ENCODE assay signal across 18 cellular contexts in genomic region chr15:96804754-96805153, GRCh38.
DNase-seq lines count a peak whose midpoint lies in the region; ATAC-seq, FAIRE-seq and TF ChIP-seq lines count a peak whose summit lies in the region.
"Had no signal": no experiment of that assay in that cellular context is flagged by ENCODE, and none has a peak within 500 bp of the region (broad histone marks: within the 10 kb centered on the region; RNA-seq: fewer than 3 reads in every experiment).

No MANE protein-coding gene starts in this region.

- WGBS in GM12878 (ENCODE audit: insufficient coverage, insufficient replicate concordance, low lambda C conversion rate, missing lambda C conversion rate), result 18% methylated on average over 5 of the region's 5 CpGs
- 55 to 60% (median 56%) methylated on average over 5 of the region's 5 CpGs for WGBS in psoas muscle, 3 donors

- CTCF ChIA-PET in GM12878 (lab: Yijun Ruan, JAX), result no interaction called here
- CTCF ChIA-PET in PC-9 (lab: Charles Lee), result no interaction called here

- TF ChIP-seq CTCF in GM12878 (IDR thresholded peaks at IDR 0.05 in 2 of 3, conservative IDR thresholded peaks at IDR 0.05 in 1 of 3; ENCODE audit: control insufficient read depth in 2 of 3, extremely low read depth in 1 of 3, insufficient read depth in 1 of 3, low read depth in 3 of 3, low read length in 3 of 3) (no peak), PC-9 (conservative IDR thresholded peaks at IDR 0.05) (no peak), psoas muscle (IDR thresholded peaks at IDR 0.05) (no peak)

- ATAC-seq in GM12878 (no peak), psoas muscle (no peak)
- ATAC-seq: CD8-positive, alpha-beta T cell had no signal

- no peaks in the 10 kb centered on the region for H3K4me1 ChIP-seq in GM12878 (ENCODE audit: control insufficient read depth, insufficient read depth, low read length)
- H3K4me1 ChIP-seq in PC-9 (replicated peaks; ENCODE audit: insufficient read depth), result no peaks in the 10 kb centered on the region
- no peaks in the 10 kb centered on the region for H3K4me1 ChIP-seq in psoas muscle

- H3K27ac ChIP-seq in GM12878 (ENCODE audit: control insufficient read depth, insufficient read depth), result no peak overlapping the region
- no peak overlapping the region for H3K27ac ChIP-seq in PC-9
- no peak overlapping the region for H3K27ac ChIP-seq in psoas muscle
- H3K27ac ChIP-seq: 22Rv1 had no signal

- RAD21 ChIA-PET in GM12878 (lab: Charles Lee; ENCODE audit: unreplicated experiment), result no interaction called here

- DNase-seq in NCI-H748 (lab: John Stamatoyannopoulos, UW; ENCODE audit: unreplicated experiment), result peak; percentile 19
- no peak for DNase-seq in NCI-H748 treated with DMSO at 0.1 percent for 48 hours (lab: John Stamatoyannopoulos, UW)
- DNase-seq in GM12878 (ENCODE audit: low read depth, low spot score), result no peak
- DNase-seq in left kidney (ENCODE audit: low read depth, low spot score), result peak; percentile 4
- DNase-seq in PC-9, result no peak
- no peak for DNase-seq in dedifferentiated amniotic fluid mesenchymal stem cell (ENCODE audit: extremely low spot score)
- DNase-seq in psoas muscle, result no peak
- DNase-seq in activated naive CD4-positive, alpha-beta T cell treated with Interleukin-2 at 50 U/mL for 16 hours, result no peak
- DNase-seq: CD8-positive, alpha-beta T cell; COR-L47; DMS153; DND-41; GDM1; GOT3; H9 had no signal

- TF ChIP-seq RAD21 in GM12878 (IDR thresholded peaks at IDR 0.05; ENCODE audit: insufficient read depth, low read depth, low read length), result no peak

- intact Hi-C loops in GM12878 (cut with micrococcal nuclease; ENCODE audit: unreplicated experiment) (no loop called here), PC-9 (cut with micrococcal nuclease; ENCODE audit: unreplicated experiment) (no loop called here), psoas muscle (cut with DNase I) (no loop called here)

- no peak overlapping the region for H2AFZ ChIP-seq in GM12878 (ENCODE audit: control insufficient read depth, low read depth, low read length)
- no peak overlapping the region for H2AFZ ChIP-seq in PC-9

- no peaks in the 10 kb centered on the region for H4K20me1 ChIP-seq in GM12878 (ENCODE audit: control insufficient read depth, insufficient read depth)
- no peaks in the 10 kb centered on the region for H4K20me1 ChIP-seq in PC-9 (ENCODE audit: insufficient read depth)

- SMC1A ChIA-PET in GM12878 (lab: Charles Lee; ENCODE audit: uncharacterized antibody, unreplicated experiment), result no interaction called here

- BruUV-seq in GM12878 (replicated peaks; lab: Mats Ljungman, UMichigan) (no TSS peak), PC-9 (replicated peaks; lab: Mats Ljungman, UMichigan) (no TSS peak)

- H3K9me2 ChIP-seq in PC-9 (ENCODE audit: insufficient read depth), result no peaks in the 10 kb centered on the region

- no peak for FAIRE-seq in GM12878 (lab: Jason Lieb, UNC)
- FAIRE-seq: D721Med, GM19239 had no signal

- no peak for TF ChIP-seq EP300 in GM12878 (IDR thresholded peaks at IDR 0.05; ENCODE audit: borderline replicate concordance in 1 of 2, control insufficient read depth in 1 of 2, low read depth in 2 of 2, low read length in 2 of 2)

- TF ChIP-seq POLR2A in GM12878 (IDR thresholded peaks at IDR 0.05; ENCODE audit: low read depth, low read length), result no peak

- H3K9me3 ChIP-seq in GM12878 (replicated peaks; ENCODE audit: control insufficient read depth, insufficient read depth, low read length) (no peaks in the 10 kb centered on the region), PC-9 (ENCODE audit: insufficient read depth, low read depth) (no peaks in the 10 kb centered on the region), psoas muscle (no peaks in the 10 kb centered on the region)

- POLR2A ChIA-PET in GM12878 (lab: Charles Lee), result no interaction called here
- POLR2A ChIA-PET in PC-9 (lab: Charles Lee; ENCODE audit: unreplicated experiment), result no interaction called here

- in situ Hi-C loops in GM12878 (cut with MboI), result no loop called here

- H3K9ac ChIP-seq in GM12878 (ENCODE audit: control insufficient read depth, insufficient read depth, low read length), result no peak overlapping the region

- no peak overlapping the region for H3K4me2 ChIP-seq in GM12878 (ENCODE audit: control insufficient read depth, insufficient read depth)
- H3K4me2 ChIP-seq in PC-9, result no peak overlapping the region

- H3K4me3 ChIP-seq in GM12878 (no peak overlapping the region), PC-9 (no peak overlapping the region), psoas muscle (no peak overlapping the region)

- no peaks in the 10 kb centered on the region for H3K27me3 ChIP-seq in GM12878 (replicated peaks in 1 of 2; ENCODE audit: control insufficient read depth in 2 of 2, insufficient read depth in 2 of 2, low read length in 1 of 2)
- peaks cover 54% of the 10 kb centered on the region for H3K27me3 ChIP-seq in PC-9 (ENCODE audit: insufficient read depth, low read depth)
- peaks cover 0 to 5% (median under 1%) of the 10 kb centered on the region in 3 donors for H3K27me3 ChIP-seq in psoas muscle (ENCODE audit: insufficient read depth in 3 of 3, low read length in 2 of 3)

- H3K79me2 ChIP-seq in GM12878 (ENCODE audit: control insufficient read depth, insufficient read depth, low read length) (no peaks in the 10 kb centered on the region), PC-9 (ENCODE audit: low read depth) (no peaks in the 10 kb centered on the region)

- no peaks in the 10 kb centered on the region for H3F3A ChIP-seq in PC-9 (ENCODE audit: insufficient read depth, low read depth)

- H3K36me3 ChIP-seq in GM12878 (ENCODE audit: control insufficient read depth in 2 of 2, insufficient read depth in 2 of 2, low read length in 1 of 2) (no peaks in the 10 kb centered on the region), PC-9 (ENCODE audit: low read depth) (no peaks in the 10 kb centered on the region), psoas muscle (ENCODE audit: insufficient read depth in 1 of 2, low read depth in 1 of 2) (no peaks in the 10 kb centered on the region)

TF ChIP-seq in GM12878, 131 proteins besides CTCF, POLR2A, EP300 and RAD21:
- TF ChIP-seq CBFB (IDR thresholded peaks at IDR 0.05; ENCODE audit: low read depth) (no peak), MLLT1 (IDR thresholded peaks at IDR 0.05) (no peak), BHLHE40 (IDR thresholded peaks at IDR 0.05; ENCODE audit: borderline replicate concordance in 1 of 2, low read depth in 2 of 2, low read length in 1 of 2) (no peak), IRF3 (IDR thresholded peaks at IDR 0.05) (no peak), NR2F1 (conservative IDR thresholded peaks at IDR 0.05) (0 out of 2 replicates have a peak, but pooled peaks have one; percentile 41)

Comparison
In these comparisons a context has a peak if more than half of its experiments do, and no peak if none do; other contexts are left out.
1. DNase-seq: peak in NCI-H748 (single experiment) and left kidney (single experiment); none in NCI-H748 treated with DMSO at 0.1 percent for 48 hours (single experiment), GM12878 (single experiment), PC-9 (0 of 2), dedifferentiated amniotic fluid mesenchymal stem cell (single experiment), psoas muscle (0 of 2) and activated naive CD4-positive, alpha-beta T cell treated with Interleukin-2 at 50 U/mL for 16 hours (single experiment).